In the genomic region with DNA sequence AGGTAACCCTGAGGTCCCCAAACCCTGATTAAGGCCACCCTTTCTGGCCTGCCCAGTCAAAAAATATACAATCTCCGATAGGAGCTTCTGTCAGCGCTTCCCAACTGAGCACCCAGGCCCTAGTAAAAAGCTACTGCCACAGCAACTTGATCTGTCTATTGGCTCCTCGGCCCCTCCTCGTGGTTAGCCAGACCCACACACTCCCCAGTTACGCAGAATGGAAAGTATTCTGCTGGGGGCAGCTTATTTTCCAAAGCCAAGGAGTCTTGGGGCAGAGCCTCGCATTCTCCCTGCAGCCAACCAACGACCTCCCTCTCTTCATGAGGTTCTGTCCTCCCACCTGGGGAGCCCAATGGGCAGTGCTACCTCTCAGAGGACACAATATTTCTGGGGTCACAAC, we compare ENCODE assay signal across 12 cellular contexts. TPM values are rescaled to one million over a fixed set of nuclear protein-coding genes. Genes with fewer than 3 reads are reported as not detected.
DNase-seq lines count a peak whose midpoint lies in the region; ATAC-seq and TF ChIP-seq lines count a peak whose summit lies in the region.
"Had no signal": no experiment of that assay in that cellular context is flagged by ENCODE, and none has a peak within 500 bp of the region (broad histone marks: within the 10 kb centered on the region; RNA-seq: fewer than 3 reads in every experiment).

No MANE protein-coding gene starts in this region.

- H3K27me3 ChIP-seq in prostate gland (replicated peaks; ENCODE audit: insufficient read depth), result no peaks in the 10 kb centered on the region

- TF ChIP-seq POLR2A in prostate gland (IDR thresholded peaks at IDR 0.05), result no peak

- H3K27me3 Mint-ChIP-seq in stimulated activated naive CD8-positive, alpha-beta T cell treated with anti-CD3 and anti-CD28 coated beads, Interleukin-15, amount 100 ng/mL, for 72 hours, result no peaks in the 10 kb centered on the region
- H3K27me3 Mint-ChIP-seq in glutamatergic neuron (ENCODE audit: unreplicated experiment), result peaks cover 16% of the 10 kb centered on the region

- peak; percentile 27 for DNase-seq in stimulated activated naive CD8-positive, alpha-beta T cell treated with anti-CD3 and anti-CD28 coated beads, Interleukin-15, Interleukin-2, amounts not matched to agents 100 U/mL and 50 U/mL, for 24 hours
- no peak for DNase-seq in stimulated activated naive CD8-positive, alpha-beta T cell treated with anti-CD3 and anti-CD28 coated beads, Interleukin-15, amount 100 ng/mL, for 72 hours
- no peak for DNase-seq in glutamatergic neuron
- DNase-seq in prostate gland (ENCODE audit: low spot score), result no peak
- no peak for DNase-seq in NOMO-1 treated with dmso at 0.1 percent for 144 hours (lab: John Stamatoyannopoulos, UW; ENCODE audit: unreplicated experiment)
- no peak for DNase-seq in stimulated activated CD4-positive, alpha-beta T cell treated with anti-CD3 and anti-CD28 coated beads, Interleukin-15, amount 100 ng/mL, for 24 hours
- DNase-seq in stimulated activated CD4-positive, alpha-beta T cell treated with anti-CD3 and anti-CD28 coated beads, Interleukin-4, amount 100 ng/mL, for 4 hours, result no peak
- DNase-seq: SHP77 treated with DMSO at 0.1 percent for 48 hours, small intestine had no signal

- no peak overlapping the region for H3K4me3 ChIP-seq in prostate gland

- 78% methylated on average over 7 of the region's 7 CpGs for WGBS in prostate gland

- no peaks in the 10 kb centered on the region for H3K36me3 Mint-ChIP-seq in glutamatergic neuron (ENCODE audit: unreplicated experiment)
- H3K36me3 Mint-ChIP-seq: activated naive CD4-positive, alpha-beta T cell treated with anti-CD3 and anti-CD28 coated beads, Interleukin-2, amount 50 U/mL, for 72 hours had no signal

- ATAC-seq in stimulated activated naive CD8-positive, alpha-beta T cell treated with anti-CD3 and anti-CD28 coated beads, Interleukin-15, Interleukin-2, amounts not matched to agents 100 U/mL and 50 U/mL, for 24 hours, result peak; percentile 15
- ATAC-seq in stimulated activated naive CD8-positive, alpha-beta T cell treated with anti-CD3 and anti-CD28 coated beads, Interleukin-15, amount 100 ng/mL, for 72 hours, result no peak
- ATAC-seq in GM21619 (IDR thresholded peaks at IDR 0.05; ENCODE audit: unreplicated experiment), result no peak

- H3K36me3 ChIP-seq in prostate gland, result no peaks in the 10 kb centered on the region

- TF ChIP-seq CTCF in glutamatergic neuron (IDR thresholded peaks at IDR 0.05; ENCODE audit: partially characterized antibody, unreplicated experiment), result no peak
- no peak for TF ChIP-seq CTCF in prostate gland (IDR thresholded peaks at IDR 0.05)

- H3K4me3 Mint-ChIP-seq in stimulated activated naive CD8-positive, alpha-beta T cell treated with anti-CD3 and anti-CD28 coated beads, Interleukin-15, amount 100 ng/mL, for 72 hours, result no peak overlapping the region
- H3K4me3 Mint-ChIP-seq in glutamatergic neuron (ENCODE audit: unreplicated experiment), result peak overlapping the region; percentile 32

- H3K27ac Mint-ChIP-seq in stimulated activated naive CD8-positive, alpha-beta T cell treated with anti-CD3 and anti-CD28 coated beads, Interleukin-15, amount 100 ng/mL, for 72 hours, result peak overlapping the region in 1 of 2 donors; percentile 13
- H3K27ac Mint-ChIP-seq in glutamatergic neuron (ENCODE audit: unreplicated experiment), result peak overlapping the region; percentile 100

- intact Hi-C loops in prostate gland (cut with DNase I), result no loop called here

- peak overlapping the region; percentile 80 to 86 for H3K27ac ChIP-seq in prostate gland
- H3K27ac ChIP-seq: epithelial cell of prostate had no signal

- H3K9me3 Mint-ChIP-seq in stimulated activated naive CD8-positive, alpha-beta T cell treated with anti-CD3 and anti-CD28 coated beads, Interleukin-15, amount 100 ng/mL, for 72 hours, result no peaks in the 10 kb centered on the region
- H3K9me3 Mint-ChIP-seq in glutamatergic neuron (ENCODE audit: unreplicated experiment), result peaks cover 21% of the 10 kb centered on the region
- H3K9me3 Mint-ChIP-seq: activated naive CD4-positive, alpha-beta T cell treated with anti-CD3 and anti-CD28 coated beads, Interleukin-2, amount 50 U/mL, for 72 hours had no signal

- peaks cover 71% of the 10 kb centered on the region for H3K4me1 Mint-ChIP-seq in stimulated activated naive CD8-positive, alpha-beta T cell treated with anti-CD3 and anti-CD28 coated beads, Interleukin-15, amount 100 ng/mL, for 72 hours
- H3K4me1 Mint-ChIP-seq in glutamatergic neuron (ENCODE audit: low read depth, unreplicated experiment), result peaks cover 42% of the 10 kb centered on the region

- peaks cover 22% of the 10 kb centered on the region for H3K4me1 ChIP-seq in prostate gland (replicated peaks)

- H3K9me3 ChIP-seq in prostate gland, result no peaks in the 10 kb centered on the region

RNA-seq across cellular contexts. Expression of a gene that starts 32.1 kb away (rescaled TPM):
- 13.7 TPM for total RNA-seq in glutamatergic neuron (ENCODE audit: unreplicated experiment)
- total RNA-seq in prostate gland, result 10 to 100 TPM in 1 of 2 donors, 1 to 10 TPM in 1; 4.5 to 52.9 TPM

RNA-seq across cellular contexts. Expression of a gene that starts 51.8 kb away (rescaled TPM):
- 26.4 TPM for total RNA-seq in glutamatergic neuron (ENCODE audit: unreplicated experiment)
- 10 to 100 TPM; 13.9 to 31.1 TPM for total RNA-seq in prostate gland
